ENCODE assay signal across 30 cellular contexts in genomic region chr11:69874984-69875673, GRCh38. TPM values are rescaled to one million over a fixed set of nuclear protein-coding genes. Genes with fewer than 3 reads are reported as not detected.
DNase-seq lines count a peak whose midpoint lies in the region; ATAC-seq and TF ChIP-seq lines count a peak whose summit lies in the region.
"Had no signal": no experiment of that assay in that cellular context is flagged by ENCODE, and none has a peak within 500 bp of the region (broad histone marks: within the 10 kb centered on the region; RNA-seq: fewer than 3 reads in every experiment).

No MANE protein-coding gene starts in this region.

- peak; percentile 14 for TF ChIP-seq CTCF in thoracic aorta (IDR thresholded peaks at IDR 0.05)

- no peaks in the 10 kb centered on the region for H3K9me3 ChIP-seq in thoracic aorta
- H3K9me3 ChIP-seq: A549, adrenal gland, breast epithelium, ovary, right lobe of liver, tibial nerve had no signal

- no peaks in the 10 kb centered on the region for H3K9me3 Mint-ChIP-seq in activated T-cell treated with anti-CD3 and anti-CD28 coated beads, Interleukin-2, amount 50 U/mL, for 24 hours
- H3K9me3 Mint-ChIP-seq in activated T-cell treated with anti-CD3 and anti-CD28 coated beads, Interleukin-2, amount 50 U/mL, for 72 hours = no peaks in the 10 kb centered on the region
- H3K9me3 Mint-ChIP-seq: stimulated activated naive CD8-positive, alpha-beta T cell treated with anti-CD3 and anti-CD28 coated beads, Interleukin-15, Interleukin-2, amounts not matched to agents 100 ng/mL and 50 ng/mL, for 24 hours had no signal

- DNase-seq in activated T-cell treated with anti-CD3 and anti-CD28 coated beads, Interleukin-2, amount 50 U/mL, for 24 hours = peak; percentile 5
- DNase-seq in activated T-cell treated with anti-CD3 and anti-CD28 coated beads, Interleukin-2, amount 50 U/mL, for 72 hours = no peak
- DNase-seq in astrocyte of the hippocampus (ENCODE audit: low read depth, low spot score) (peak; percentile 16), mesenteric fat pad (ENCODE audit: low spot score) (peak; percentile 79), thoracic aorta (ENCODE audit: low spot score) (no peak), NCI-H187 treated with DMSO at 0.1 percent for 48 hours (lab: John Stamatoyannopoulos, UW) (no peak), pons (ENCODE audit: low spot score) (no peak), DMS153 treated with DMSO at 0.1 percent for 48 hours (lab: John Stamatoyannopoulos, UW; ENCODE audit: unreplicated experiment) (no peak)
- DNase-seq: activated CD4-positive, alpha-beta T cell treated with anti-CD3 and anti-CD28 coated beads, Interleukin-2, amount 50 U/mL, for 48 hours; activated T-cell treated with anti-CD3 and anti-CD28 coated beads for 4 hours; cortex of kidney; DMS53; GDM1; GM23248; KBM-7; NCI-H1436; NCI-H2107; NCI-H446; OCI-M1; ovary; stimulated activated CD4-positive, alpha-beta T cell treated with anti-CD3 and anti-CD28 coated beads, Interleukin-15, amount 100 ng/mL, for 24 hours; T1000 had no signal

- H3K4me3 ChIP-seq in thoracic aorta = peak overlapping the region; percentile 14
- H3K4me3 ChIP-seq: A549, adrenal gland, breast epithelium, GM23248, ovary, right lobe of liver, tibial nerve had no signal

- no peak overlapping the region for H3K27ac ChIP-seq in thoracic aorta
- H3K27ac ChIP-seq: A549, adrenal gland, breast epithelium, GM23248, ovary, right lobe of liver, tibial nerve had no signal

- H3K27me3 Mint-ChIP-seq in activated T-cell treated with anti-CD3 and anti-CD28 coated beads, Interleukin-2, amount 50 U/mL, for 24 hours = peaks cover 6% of the 10 kb centered on the region
- H3K27me3 Mint-ChIP-seq in activated T-cell treated with anti-CD3 and anti-CD28 coated beads, Interleukin-2, amount 50 U/mL, for 72 hours (ENCODE audit: low read depth) = no peaks in the 10 kb centered on the region
- H3K27me3 Mint-ChIP-seq: stimulated activated naive CD8-positive, alpha-beta T cell treated with anti-CD3 and anti-CD28 coated beads, Interleukin-15, Interleukin-2, amounts not matched to agents 100 ng/mL and 50 ng/mL, for 24 hours had no signal

- no peak for ATAC-seq in activated T-cell treated with anti-CD3 and anti-CD28 coated beads, Interleukin-2, amount 50 U/mL, for 72 hours (replicated peaks in 1 of 2)
- ATAC-seq in thoracic aorta (ENCODE audit: insufficient number of reproducible peaks, low FRiP score, low read depth) = no peak
- ATAC-seq: A549, right lobe of liver had no signal

- peaks cover 6 to 13% of the 10 kb centered on the region in 2 donors for H3K4me1 ChIP-seq in thoracic aorta (ENCODE audit: control insufficient read depth in 1 of 2, low read depth in 2 of 2)
- H3K4me1 ChIP-seq: A549, adrenal gland, breast epithelium, right lobe of liver, tibial nerve had no signal

- no peak overlapping the region for H3K27ac Mint-ChIP-seq in activated T-cell treated with anti-CD3 and anti-CD28 coated beads, Interleukin-2, amount 50 U/mL, for 24 hours
- no peak overlapping the region for H3K27ac Mint-ChIP-seq in activated T-cell treated with anti-CD3 and anti-CD28 coated beads, Interleukin-2, amount 50 U/mL, for 72 hours
- H3K27ac Mint-ChIP-seq: stimulated activated naive CD8-positive, alpha-beta T cell treated with anti-CD3 and anti-CD28 coated beads, Interleukin-15, Interleukin-2, amounts not matched to agents 100 ng/mL and 50 ng/mL, for 24 hours had no signal

- H3K36me3 Mint-ChIP-seq in activated T-cell treated with anti-CD3 and anti-CD28 coated beads, Interleukin-2, amount 50 U/mL, for 24 hours (ENCODE audit: low read depth) = no peaks in the 10 kb centered on the region
- H3K36me3 Mint-ChIP-seq in activated T-cell treated with anti-CD3 and anti-CD28 coated beads, Interleukin-2, amount 50 U/mL, for 72 hours (ENCODE audit: insufficient read depth in 2 of 2) = no peaks in the 10 kb centered on the region

- H3K4me3 Mint-ChIP-seq in activated T-cell treated with anti-CD3 and anti-CD28 coated beads, Interleukin-2, amount 50 U/mL, for 24 hours = no peak overlapping the region
- H3K4me3 Mint-ChIP-seq in activated T-cell treated with anti-CD3 and anti-CD28 coated beads, Interleukin-2, amount 50 U/mL, for 72 hours = no peak overlapping the region
- H3K4me3 Mint-ChIP-seq: stimulated activated naive CD8-positive, alpha-beta T cell treated with anti-CD3 and anti-CD28 coated beads, Interleukin-15, Interleukin-2, amounts not matched to agents 100 ng/mL and 50 ng/mL, for 24 hours had no signal

- no peaks in the 10 kb centered on the region for H3K36me3 ChIP-seq in thoracic aorta
- H3K36me3 ChIP-seq: adrenal gland, breast epithelium, ovary, right lobe of liver, tibial nerve had no signal

- H3K27me3 ChIP-seq in thoracic aorta (replicated peaks; ENCODE audit: insufficient read depth) = no peaks in the 10 kb centered on the region
- H3K27me3 ChIP-seq: adrenal gland, breast epithelium, ovary, right lobe of liver, tibial nerve had no signal

- no peaks in the 10 kb centered on the region for H3K4me1 Mint-ChIP-seq in activated T-cell treated with anti-CD3 and anti-CD28 coated beads, Interleukin-2, amount 50 U/mL, for 24 hours (ENCODE audit: low read depth)
- no peaks in the 10 kb centered on the region for H3K4me1 Mint-ChIP-seq in activated T-cell treated with anti-CD3 and anti-CD28 coated beads, Interleukin-2, amount 50 U/mL, for 72 hours (ENCODE audit: low read depth)

RNA-seq across cellular contexts. Expression of gene FGF3, which starts 55.9 kb away (rescaled TPM):
- total RNA-seq in activated T-cell treated with anti-CD3 and anti-CD28 coated beads, Interleukin-2, amount 50 U/mL, for 72 hours = not detected
- total RNA-seq in mesenteric fat pad (not detected), thoracic aorta (not detected)
- total RNA-seq: adrenal gland, breast epithelium, GM23248, HT1080, myocyte, ovary, right lobe of liver, tibial nerve had no signal

Comparison
In these comparisons a context has a peak if more than half of its experiments do, and no peak if none do; other contexts are left out.
1. DNase-seq: peak in activated T-cell treated with anti-CD3 and anti-CD28 coated beads, Interleukin-2, amount 50 U/mL, for 24 hours (single experiment), astrocyte of the hippocampus (single experiment) and mesenteric fat pad (single experiment); none in activated T-cell treated with anti-CD3 and anti-CD28 coated beads, Interleukin-2, amount 50 U/mL, for 72 hours (0 of 2), thoracic aorta (single experiment), NCI-H187 treated with DMSO at 0.1 percent for 48 hours (single experiment), pons (single experiment) and DMS153 treated with DMSO at 0.1 percent for 48 hours (single experiment).